ENCODE assay signal across 1 cellular context in the genomic region with DNA sequence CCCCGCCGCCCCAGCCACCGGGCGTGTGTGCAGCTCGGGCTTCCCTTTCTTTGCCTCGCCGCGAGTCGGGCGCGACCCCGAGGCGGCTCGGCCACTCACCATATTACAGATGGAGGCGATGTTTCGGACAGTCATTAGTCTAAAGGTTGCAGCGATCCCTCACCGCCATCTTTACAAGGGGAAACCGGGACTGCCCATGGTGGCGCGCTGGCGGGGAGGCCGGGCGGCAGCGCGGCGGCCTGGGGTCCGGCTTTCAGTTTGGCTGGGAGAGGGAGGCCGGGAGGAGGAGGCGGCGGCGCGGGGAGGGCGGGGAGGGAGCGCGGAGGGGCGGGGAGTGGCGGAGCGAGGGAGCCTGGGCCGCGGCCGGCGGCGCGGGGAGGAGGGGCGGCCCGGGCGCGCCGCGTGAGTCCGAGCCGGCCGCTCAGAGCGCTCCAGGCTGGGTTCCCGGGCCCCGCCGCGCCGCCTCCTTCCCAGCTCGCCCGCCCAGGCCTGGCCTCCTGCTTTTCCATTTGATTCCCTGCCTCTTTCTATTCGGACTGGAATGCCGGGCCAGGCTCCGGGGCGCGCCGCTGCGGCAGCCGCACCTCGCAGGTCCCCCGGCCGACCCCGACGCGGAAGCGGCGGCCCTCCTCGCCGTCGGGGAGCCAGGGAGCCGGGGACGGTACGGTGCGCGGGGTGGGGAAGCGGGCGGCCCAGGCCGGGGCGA.
A peak's percentile ranks its signal among the peaks of the same experiment; 100 is the strongest.
TF ChIP-seq lines count a peak whose summit lies in the region.

A gene with protein sequence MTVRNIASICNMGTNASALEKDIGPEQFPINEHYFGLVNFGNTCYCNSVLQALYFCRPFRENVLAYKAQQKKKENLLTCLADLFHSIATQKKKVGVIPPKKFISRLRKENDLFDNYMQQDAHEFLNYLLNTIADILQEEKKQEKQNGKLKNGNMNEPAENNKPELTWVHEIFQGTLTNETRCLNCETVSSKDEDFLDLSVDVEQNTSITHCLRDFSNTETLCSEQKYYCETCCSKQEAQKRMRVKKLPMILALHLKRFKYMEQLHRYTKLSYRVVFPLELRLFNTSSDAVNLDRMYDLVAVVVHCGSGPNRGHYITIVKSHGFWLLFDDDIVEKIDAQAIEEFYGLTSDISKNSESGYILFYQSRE (minus strand): TSS at position 286 of the 706 bp plus-strand sequence. CDS start 151 bp downstream, at position 135.

TF ChIP-seq in GM12878, 131 proteins besides CTCF, POLR2A, EP300 and RAD21:
- TF ChIP-seq POLR2AphosphoS5 (IDR thresholded peaks at IDR 0.05; ENCODE audit: low read length), result peak; percentile 43; the same call in 1 of the 2 replicates
- TF ChIP-seq, protein P1, sequence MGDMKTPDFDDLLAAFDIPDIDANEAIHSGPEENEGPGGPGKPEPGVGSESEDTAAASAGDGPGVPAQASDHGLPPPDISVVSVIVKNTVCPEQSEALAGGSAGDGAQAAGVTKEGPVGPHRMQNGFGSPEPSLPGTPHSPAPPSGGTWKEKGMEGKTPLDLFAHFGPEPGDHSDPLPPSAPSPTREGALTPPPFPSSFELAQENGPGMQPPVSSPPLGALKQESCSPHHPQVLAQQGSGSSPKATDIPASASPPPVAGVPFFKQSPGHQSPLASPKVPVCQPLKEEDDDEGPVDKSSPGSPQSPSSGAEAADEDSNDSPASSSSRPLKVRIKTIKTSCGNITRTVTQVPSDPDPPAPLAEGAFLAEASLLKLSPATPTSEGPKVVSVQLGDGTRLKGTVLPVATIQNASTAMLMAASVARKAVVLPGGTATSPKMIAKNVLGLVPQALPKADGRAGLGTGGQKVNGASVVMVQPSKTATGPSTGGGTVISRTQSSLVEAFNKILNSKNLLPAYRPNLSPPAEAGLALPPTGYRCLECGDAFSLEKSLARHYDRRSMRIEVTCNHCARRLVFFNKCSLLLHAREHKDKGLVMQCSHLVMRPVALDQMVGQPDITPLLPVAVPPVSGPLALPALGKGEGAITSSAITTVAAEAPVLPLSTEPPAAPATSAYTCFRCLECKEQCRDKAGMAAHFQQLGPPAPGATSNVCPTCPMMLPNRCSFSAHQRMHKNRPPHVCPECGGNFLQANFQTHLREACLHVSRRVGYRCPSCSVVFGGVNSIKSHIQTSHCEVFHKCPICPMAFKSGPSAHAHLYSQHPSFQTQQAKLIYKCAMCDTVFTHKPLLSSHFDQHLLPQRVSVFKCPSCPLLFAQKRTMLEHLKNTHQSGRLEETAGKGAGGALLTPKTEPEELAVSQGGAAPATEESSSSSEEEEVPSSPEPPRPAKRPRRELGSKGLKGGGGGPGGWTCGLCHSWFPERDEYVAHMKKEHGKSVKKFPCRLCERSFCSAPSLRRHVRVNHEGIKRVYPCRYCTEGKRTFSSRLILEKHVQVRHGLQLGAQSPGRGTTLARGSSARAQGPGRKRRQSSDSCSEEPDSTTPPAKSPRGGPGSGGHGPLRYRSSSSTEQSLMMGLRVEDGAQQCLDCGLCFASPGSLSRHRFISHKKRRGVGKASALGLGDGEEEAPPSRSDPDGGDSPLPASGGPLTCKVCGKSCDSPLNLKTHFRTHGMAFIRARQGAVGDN (IDR thresholded peaks at IDR 0.05), result peak; percentile 45; the same call in 1 of the 2 replicates
- TF ChIP-seq RB1 (IDR thresholded peaks at IDR 0.05; ENCODE audit: borderline replicate concordance), result 0 out of 2 replicates have a peak, but pooled peaks have one; percentile 19
- no peak for TF ChIP-seq TBL1XR1 (IDR thresholded peaks at IDR 0.05; ENCODE audit: low read depth, low read length)
- peak; percentile 30; the same call in 1 of the 2 replicates for TF ChIP-seq ZNF217 (IDR thresholded peaks at IDR 0.05)
- TF ChIP-seq, protein P2, sequence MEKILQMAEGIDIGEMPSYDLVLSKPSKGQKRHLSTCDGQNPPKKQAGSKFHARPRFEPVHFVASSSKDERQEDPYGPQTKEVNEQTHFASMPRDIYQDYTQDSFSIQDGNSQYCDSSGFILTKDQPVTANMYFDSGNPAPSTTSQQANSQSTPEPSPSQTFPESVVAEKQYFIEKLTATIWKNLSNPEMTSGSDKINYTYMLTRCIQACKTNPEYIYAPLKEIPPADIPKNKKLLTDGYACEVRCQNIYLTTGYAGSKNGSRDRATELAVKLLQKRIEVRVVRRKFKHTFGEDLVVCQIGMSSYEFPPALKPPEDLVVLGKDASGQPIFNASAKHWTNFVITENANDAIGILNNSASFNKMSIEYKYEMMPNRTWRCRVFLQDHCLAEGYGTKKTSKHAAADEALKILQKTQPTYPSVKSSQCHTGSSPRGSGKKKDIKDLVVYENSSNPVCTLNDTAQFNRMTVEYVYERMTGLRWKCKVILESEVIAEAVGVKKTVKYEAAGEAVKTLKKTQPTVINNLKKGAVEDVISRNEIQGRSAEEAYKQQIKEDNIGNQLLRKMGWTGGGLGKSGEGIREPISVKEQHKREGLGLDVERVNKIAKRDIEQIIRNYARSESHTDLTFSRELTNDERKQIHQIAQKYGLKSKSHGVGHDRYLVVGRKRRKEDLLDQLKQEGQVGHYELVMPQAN (conservative IDR thresholded peaks at IDR 0.05), result 0 out of 2 replicates have a peak, but pooled peaks have one; percentile 50
- no peak for TF ChIP-seq MTA2 (IDR thresholded peaks at IDR 0.05; ENCODE audit: low read depth)
- peak; percentile 86 for TF ChIP-seq LARP7 (IDR thresholded peaks at IDR 0.05)
- TF ChIP-seq BACH1 (IDR thresholded peaks at IDR 0.05; ENCODE audit: borderline replicate concordance), result peak; percentile 61; the same call in 1 of the 2 replicates
- TF ChIP-seq ZNF24 (IDR thresholded peaks at IDR 0.05), result 0 out of 2 replicates have a peak, but pooled peaks have one; percentile 13
- TF ChIP-seq TAF1 (IDR thresholded peaks at IDR 0.05; ENCODE audit: borderline replicate concordance, low read depth, low read length), result peak; percentile 32; the same call in 1 of the 2 replicates
- TF ChIP-seq, protein P3, sequence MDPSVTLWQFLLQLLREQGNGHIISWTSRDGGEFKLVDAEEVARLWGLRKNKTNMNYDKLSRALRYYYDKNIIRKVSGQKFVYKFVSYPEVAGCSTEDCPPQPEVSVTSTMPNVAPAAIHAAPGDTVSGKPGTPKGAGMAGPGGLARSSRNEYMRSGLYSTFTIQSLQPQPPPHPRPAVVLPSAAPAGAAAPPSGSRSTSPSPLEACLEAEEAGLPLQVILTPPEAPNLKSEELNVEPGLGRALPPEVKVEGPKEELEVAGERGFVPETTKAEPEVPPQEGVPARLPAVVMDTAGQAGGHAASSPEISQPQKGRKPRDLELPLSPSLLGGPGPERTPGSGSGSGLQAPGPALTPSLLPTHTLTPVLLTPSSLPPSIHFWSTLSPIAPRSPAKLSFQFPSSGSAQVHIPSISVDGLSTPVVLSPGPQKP (IDR thresholded peaks at IDR 0.05; ENCODE audit: low read depth, low read length), result no peak
- peak; percentile 91 for TF ChIP-seq IKZF1 (conservative IDR thresholded peaks at IDR 0.05)
- no peak for TF ChIP-seq CHD2 (IDR thresholded peaks at IDR 0.05; ENCODE audit: borderline replicate concordance, low read depth, low read length)
- TF ChIP-seq NR2F1 (conservative IDR thresholded peaks at IDR 0.05), result 0 out of 2 replicates have a peak, but pooled peaks have one; percentile 9
- peak; percentile 37; the same call in 1 of the 2 replicates for TF ChIP-seq DPF2 (IDR thresholded peaks at IDR 0.05)
- peak in 1 of 2 experiments; percentile 70; a peak in 2 of 4 replicates for TF ChIP-seq BHLHE40 (IDR thresholded peaks at IDR 0.05; ENCODE audit: borderline replicate concordance in 1 of 2, low read depth in 2 of 2, low read length in 1 of 2)
- 0 out of 2 replicates have a peak, but pooled peaks have one; percentile 25 for TF ChIP-seq ZSCAN29 (IDR thresholded peaks at IDR 0.05)
- TF ChIP-seq SMARCA5 (IDR thresholded peaks at IDR 0.05), result 0 out of 2 replicates have a peak, but pooled peaks have one; percentile 20
- TF ChIP-seq, protein P4, sequence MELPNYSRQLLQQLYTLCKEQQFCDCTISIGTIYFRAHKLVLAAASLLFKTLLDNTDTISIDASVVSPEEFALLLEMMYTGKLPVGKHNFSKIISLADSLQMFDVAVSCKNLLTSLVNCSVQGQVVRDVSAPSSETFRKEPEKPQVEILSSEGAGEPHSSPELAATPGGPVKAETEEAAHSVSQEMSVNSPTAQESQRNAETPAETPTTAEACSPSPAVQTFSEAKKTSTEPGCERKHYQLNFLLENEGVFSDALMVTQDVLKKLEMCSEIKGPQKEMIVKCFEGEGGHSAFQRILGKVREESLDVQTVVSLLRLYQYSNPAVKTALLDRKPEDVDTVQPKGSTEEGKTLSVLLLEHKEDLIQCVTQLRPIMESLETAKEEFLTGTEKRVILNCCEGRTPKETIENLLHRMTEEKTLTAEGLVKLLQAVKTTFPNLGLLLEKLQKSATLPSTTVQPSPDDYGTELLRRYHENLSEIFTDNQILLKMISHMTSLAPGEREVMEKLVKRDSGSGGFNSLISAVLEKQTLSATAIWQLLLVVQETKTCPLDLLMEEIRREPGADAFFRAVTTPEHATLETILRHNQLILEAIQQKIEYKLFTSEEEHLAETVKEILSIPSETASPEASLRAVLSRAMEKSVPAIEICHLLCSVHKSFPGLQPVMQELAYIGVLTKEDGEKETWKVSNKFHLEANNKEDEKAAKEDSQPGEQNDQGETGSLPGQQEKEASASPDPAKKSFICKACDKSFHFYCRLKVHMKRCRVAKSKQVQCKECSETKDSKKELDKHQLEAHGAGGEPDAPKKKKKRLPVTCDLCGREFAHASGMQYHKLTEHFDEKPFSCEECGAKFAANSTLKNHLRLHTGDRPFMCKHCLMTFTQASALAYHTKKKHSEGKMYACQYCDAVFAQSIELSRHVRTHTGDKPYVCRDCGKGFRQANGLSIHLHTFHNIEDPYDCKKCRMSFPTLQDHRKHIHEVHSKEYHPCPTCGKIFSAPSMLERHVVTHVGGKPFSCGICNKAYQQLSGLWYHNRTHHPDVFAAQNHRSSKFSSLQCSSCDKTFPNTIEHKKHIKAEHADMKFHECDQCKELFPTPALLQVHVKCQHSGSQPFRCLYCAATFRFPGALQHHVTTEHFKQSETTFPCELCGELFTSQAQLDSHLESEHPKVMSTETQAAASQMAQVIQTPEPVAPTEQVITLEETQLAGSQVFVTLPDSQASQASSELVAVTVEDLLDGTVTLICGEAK (IDR thresholded peaks at IDR 0.05; ENCODE audit: borderline replicate concordance), result no peak
- peak; percentile 37 for TF ChIP-seq GATAD2B (conservative IDR thresholded peaks at IDR 0.05; ENCODE audit: low read depth)
- TF ChIP-seq MTA3 (IDR thresholded peaks at IDR 0.05; ENCODE audit: borderline replicate concordance, low read length), result no peak
- TF ChIP-seq YY1 (IDR thresholded peaks at IDR 0.05; ENCODE audit: low read depth, low read length), result peak; percentile 88
- no peak for TF ChIP-seq BRCA1 (IDR thresholded peaks at IDR 0.05; ENCODE audit: low read depth, low read length)
- 0 out of 2 replicates have a peak, but pooled peaks have one; percentile 9 for TF ChIP-seq SIN3A (IDR thresholded peaks at IDR 0.05; ENCODE audit: low read depth, low read length)
TF ChIP-seq in GM12878: peak in this region for 18.
